In genomic region chrX:140712413-140713173, GRCh38 we compare ENCODE assay signal across 9 cellular contexts. TPM values are rescaled to one million over a fixed set of nuclear protein-coding genes. Genes with fewer than 3 reads are reported as not detected.
DNase-seq lines count a peak whose midpoint lies in the region; ATAC-seq and TF ChIP-seq lines count a peak whose summit lies in the region.
"Had no signal": no experiment of that assay in that cellular context is flagged by ENCODE, and none has a peak within 500 bp of the region (broad histone marks: within the 10 kb centered on the region; RNA-seq: fewer than 3 reads in every experiment).

No MANE protein-coding gene starts in this region.

- peaks cover 33% of the 10 kb centered on the region for H3K27me3 ChIP-seq in PC-3 (ENCODE audit: low read length)
- peaks cover 5 to 6% of the 10 kb centered on the region in 2 donors for H3K27me3 ChIP-seq in left lung
- H3K27me3 ChIP-seq in suprapubic skin, result no peaks in the 10 kb centered on the region

- 15% methylated on average over 16 of the region's 16 CpGs for WGBS in suprapubic skin

- no peak for TF ChIP-seq EP300 in suprapubic skin (IDR thresholded peaks at IDR 0.05)

- no peak for ATAC-seq in PC-3
- ATAC-seq in left lung, result peak; percentile 88

- H3K9ac ChIP-seq in PC-3 (ENCODE audit: low read length), result no peak overlapping the region

- H3K36me3 ChIP-seq in PC-3 (ENCODE audit: low read depth, low read length), result no peaks in the 10 kb centered on the region
- H3K36me3 ChIP-seq in left lung, result no peaks in the 10 kb centered on the region
- no peaks in the 10 kb centered on the region for H3K36me3 ChIP-seq in suprapubic skin

- H3K27ac ChIP-seq in PC-3 (ENCODE audit: low read length) (no peak overlapping the region), left lung (no peak overlapping the region), suprapubic skin (no peak overlapping the region)

- H3K4me3 ChIP-seq in PC-3 (ENCODE audit: low read length), result peak overlapping the region; percentile 44; the same call in 1 of the 2 replicates
- H3K4me3 ChIP-seq in left lung, result no peak overlapping the region
- peak overlapping the region; percentile 34 for H3K4me3 ChIP-seq in suprapubic skin

- no peak for TF ChIP-seq POLR2A in suprapubic skin (IDR thresholded peaks at IDR 0.05)

- DNase-seq in SKM-1 treated with dmso at 0.1 percent for 144 hours (lab: John Stamatoyannopoulos, UW; ENCODE audit: unreplicated experiment) (peak; percentile 34), SKM-1 (lab: John Stamatoyannopoulos, UW; ENCODE audit: unreplicated experiment) (no peak), PC-3 (peak; percentile 46), left lung (peak; percentile 52 to 60), suprapubic skin (ENCODE audit: low spot score in 2 of 2) (peak; percentile 69 to 76), NCI-H128 (lab: John Stamatoyannopoulos, UW; ENCODE audit: unreplicated experiment) (no peak), OCI-M2 (lab: John Stamatoyannopoulos, UW; ENCODE audit: unreplicated experiment) (no peak)
- peak; percentile 19 for DNase-seq in central memory CD4-positive, alpha-beta T cell
- DNase-seq: CD4-positive, CD25-positive, alpha-beta regulatory T cell had no signal

- no peaks in the 10 kb centered on the region for H3K79me2 ChIP-seq in PC-3 (ENCODE audit: low read length)

- CTCF ChIA-PET in PC-3 (lab: Charles Lee), result no interaction called here

- no peaks in the 10 kb centered on the region for H4K20me1 ChIP-seq in PC-3 (ENCODE audit: low read length)

- peak overlapping the region; percentile 65 for H3K4me2 ChIP-seq in PC-3 (ENCODE audit: low read length)

- H3K9me3 ChIP-seq in PC-3 (ENCODE audit: low read length) (no peaks in the 10 kb centered on the region), left lung (no peaks in the 10 kb centered on the region), suprapubic skin (no peaks in the 10 kb centered on the region)

- intact Hi-C loops in PC-3 (cut with micrococcal nuclease), result no loop called here
- intact Hi-C loops in left lung (cut with DNase I), result no loop called here

- H2AFZ ChIP-seq in PC-3 (ENCODE audit: low read length), result peak overlapping the region; percentile 20; the same call in 1 of the 2 replicates

- H3K9me2 ChIP-seq in PC-3 (replicated peaks; ENCODE audit: low read length), result no peaks in the 10 kb centered on the region

- H3F3A ChIP-seq in PC-3 (ENCODE audit: low read length, unreplicated experiment), result no peaks in the 10 kb centered on the region

- no peak for TF ChIP-seq CTCF in PC-3 (conservative IDR thresholded peaks at IDR 0.05; ENCODE audit: low read depth, low read length)
- TF ChIP-seq CTCF in left lung (IDR thresholded peaks at IDR 0.05), result no peak
- no peak for TF ChIP-seq CTCF in suprapubic skin (IDR thresholded peaks at IDR 0.05)

- POLR2A ChIA-PET in PC-3 (lab: Charles Lee; ENCODE audit: unreplicated experiment), result no interaction called here

- H3K4me1 ChIP-seq in PC-3 (ENCODE audit: insufficient read depth, low read length) (no peaks in the 10 kb centered on the region), left lung (no peaks in the 10 kb centered on the region), suprapubic skin (no peaks in the 10 kb centered on the region)

- BruUV-seq in PC-3 (replicated peaks; lab: Mats Ljungman, UMichigan), result no TSS peak

RNA-seq across cellular contexts. Expression of gene LINC00632, which starts 3.0 kb away (rescaled TPM):
- total RNA-seq in PC-3 (2014; rRNA removed) (15.4 and 16.0 TPM in 2 replicates), left lung (100 to 1,000 TPM; 159 to 458 TPM), suprapubic skin (100 to 1,000 TPM in 2 of 4 donors, 10 to 100 TPM in 2; 95.8 to 250 (median 154) TPM)

Comparison
In these comparisons a context has a peak if more than half of its experiments do, and no peak if none do; other contexts are left out.
1. DNase-seq: peak in SKM-1 treated with dmso at 0.1 percent for 144 hours (single experiment), PC-3 (single experiment), central memory CD4-positive, alpha-beta T cell (single experiment), left lung (2 of 2) and suprapubic skin (2 of 2); none in SKM-1 (single experiment), NCI-H128 (single experiment) and OCI-M2 (single experiment).
2. H3K4me3 ChIP-seq: peak in PC-3 (single experiment) and suprapubic skin (single experiment); none in left lung (0 of 2).